In the genomic region with DNA sequence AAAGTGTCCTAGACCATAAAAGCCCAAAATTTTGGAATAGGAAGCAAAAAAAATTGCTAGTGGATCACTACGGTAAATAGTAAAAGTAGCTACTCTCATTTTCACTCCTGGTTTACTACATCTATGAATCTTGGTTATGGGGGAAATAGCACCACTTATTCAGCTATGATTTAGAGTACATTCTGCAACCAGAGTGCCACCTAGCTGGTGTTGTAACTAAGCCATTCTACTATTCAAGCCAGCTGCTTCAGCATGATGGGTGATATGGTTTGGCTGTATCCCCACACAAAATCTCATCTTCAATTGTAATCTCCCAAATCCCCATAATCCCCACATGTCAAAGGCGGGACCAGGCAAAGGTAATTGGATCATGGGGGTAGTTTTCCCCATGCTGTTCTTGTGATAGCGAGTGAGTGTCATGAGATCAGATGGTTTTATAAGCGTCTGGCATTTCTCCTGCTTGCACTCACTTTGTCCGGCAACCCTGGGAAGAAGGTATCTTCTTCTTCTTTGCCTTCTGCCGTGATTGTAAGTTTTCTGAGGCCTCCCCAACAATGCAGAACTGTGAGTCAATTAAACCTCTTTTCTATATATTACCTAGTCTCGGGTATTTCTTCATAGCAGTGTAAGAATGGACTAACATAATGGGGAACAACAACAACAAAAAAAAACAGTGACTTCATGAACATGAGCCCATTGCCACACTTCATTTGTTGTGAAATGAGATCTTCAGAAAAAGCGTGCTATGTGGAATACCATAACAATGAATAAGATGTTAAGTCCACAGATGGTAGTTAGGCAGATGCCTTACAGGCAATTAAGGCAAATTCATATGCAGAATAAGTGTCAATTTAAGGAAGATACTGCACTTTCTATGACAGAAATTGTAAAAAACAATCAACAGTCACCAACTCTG, we compare ENCODE assay signal across 15 cellular contexts.
DNase-seq lines count a peak whose midpoint lies in the region; ATAC-seq, FAIRE-seq and TF ChIP-seq lines count a peak whose summit lies in the region.
"Had no signal": no experiment of that assay in that cellular context is flagged by ENCODE, and none has a peak within 500 bp of the region (broad histone marks: within the 10 kb centered on the region; RNA-seq: fewer than 3 reads in every experiment).

No MANE protein-coding gene starts in this region.

- FAIRE-seq in HTR-8/SVneo (lab: Jason Lieb, UNC), result no peak
- FAIRE-seq: GM12892 had no signal

- no peak for TF ChIP-seq POLR2A in uterus (IDR thresholded peaks at IDR 0.05)

- H3K9me3 Mint-ChIP-seq in WTC11, result 0 out of 2 replicates have a peak, but pooled peaks cover 5% of the 10 kb centered on the region

- H3K4me1 Mint-ChIP-seq in WTC11, result peaks cover 10% of the 10 kb centered on the region
- H3K4me1 Mint-ChIP-seq: activated naive CD8-positive, alpha-beta T cell treated with anti-CD3 and anti-CD28 coated beads, Interleukin-2, amount 10 ng/mL, durations not matched to agents 7 days and 5 days had no signal

- intact Hi-C loops in uterus (cut with DNase I; ENCODE audit: low total_unique reads), result no loop called here

- CTCF ChIA-PET in WTC11 (lab: Charles Lee), result no interaction called here

- peak; percentile 4 for DNase-seq in EH (ENCODE audit: low read depth)
- DNase-seq in HTR-8/SVneo (ENCODE audit: insufficient read length, low spot score), result peak; percentile 1
- no peak for DNase-seq in WTC11 (ENCODE audit: low spot score)
- peak; percentile 13 for DNase-seq in iPS-NIHi7 (ENCODE audit: extremely low spot score)
- DNase-seq in activated T-cell treated with anti-CD3 and anti-CD28 coated beads for 4 hours, result no peak
- no peak for DNase-seq in uterus
- DNase-seq: activated naive CD8-positive, alpha-beta T cell treated with anti-CD3 and anti-CD28 coated beads, Interleukin-2, amount 10 ng/mL, durations not matched to agents 7 days and 5 days; Caco-2; effector CD4-positive, alpha-beta T cell; mucosa of descending colon; NK-92 treated with Interleukin-12 subunit alpha and Interleukin-12 subunit beta, amount 100 ng/mL, for 24 hours; substantia nigra had no signal

- H3K4me3 ChIP-seq in uterus, result no peak overlapping the region
- H3K4me3 ChIP-seq: mucosa of descending colon had no signal

- H3K27me3 Mint-ChIP-seq in WTC11 (ENCODE audit: low read depth), result no peaks in the 10 kb centered on the region
- H3K27me3 Mint-ChIP-seq: activated naive CD8-positive, alpha-beta T cell treated with anti-CD3 and anti-CD28 coated beads, Interleukin-2, amount 10 ng/mL, durations not matched to agents 7 days and 5 days had no signal

- no peak for TF ChIP-seq CTCF in WTC11 (IDR thresholded peaks at IDR 0.05)
- TF ChIP-seq CTCF in uterus (IDR thresholded peaks at IDR 0.05), result no peak

- ATAC-seq in WTC11 (0 out of 2 replicates have a peak, but pooled peaks have one; percentile 28), GM18858 (IDR thresholded peaks at IDR 0.05; ENCODE audit: unreplicated experiment) (no peak), GM18861 (IDR thresholded peaks at IDR 0.05; ENCODE audit: unreplicated experiment) (no peak)
- ATAC-seq: mucosa of descending colon had no signal

- H3K27ac ChIP-seq in uterus, result no peak overlapping the region

- POLR2A ChIA-PET in WTC11 (lab: Charles Lee), result no interaction called here

- no peaks in the 10 kb centered on the region for H3K9me3 ChIP-seq in uterus
- H3K9me3 ChIP-seq: Caco-2, mucosa of descending colon had no signal

- H3K36me3 Mint-ChIP-seq in WTC11, result no peaks in the 10 kb centered on the region
- H3K36me3 Mint-ChIP-seq: activated naive CD8-positive, alpha-beta T cell treated with anti-CD3 and anti-CD28 coated beads, Interleukin-2, amount 10 ng/mL, durations not matched to agents 7 days and 5 days had no signal

- H3K27me3 ChIP-seq in uterus, result no peaks in the 10 kb centered on the region

- H3K4me3 Mint-ChIP-seq in WTC11, result no peak overlapping the region
- H3K4me3 Mint-ChIP-seq: activated naive CD8-positive, alpha-beta T cell treated with anti-CD3 and anti-CD28 coated beads, Interleukin-2, amount 10 ng/mL, durations not matched to agents 7 days and 5 days had no signal

- no peak overlapping the region; the same call in 1 of the 2 replicates for H3K27ac Mint-ChIP-seq in WTC11
- H3K27ac Mint-ChIP-seq: activated naive CD8-positive, alpha-beta T cell treated with anti-CD3 and anti-CD28 coated beads, Interleukin-2, amount 10 ng/mL, durations not matched to agents 7 days and 5 days had no signal

- H3K36me3 ChIP-seq in uterus, result no peaks in the 10 kb centered on the region

- H3K4me1 ChIP-seq in uterus, result no peaks in the 10 kb centered on the region
- H3K4me1 ChIP-seq: Caco-2 had no signal

TF ChIP-seq in WTC11, 78 proteins besides CTCF, POLR2A, EP300 and RAD21 (continues in another document):
- TF ChIP-seq, protein P1, sequence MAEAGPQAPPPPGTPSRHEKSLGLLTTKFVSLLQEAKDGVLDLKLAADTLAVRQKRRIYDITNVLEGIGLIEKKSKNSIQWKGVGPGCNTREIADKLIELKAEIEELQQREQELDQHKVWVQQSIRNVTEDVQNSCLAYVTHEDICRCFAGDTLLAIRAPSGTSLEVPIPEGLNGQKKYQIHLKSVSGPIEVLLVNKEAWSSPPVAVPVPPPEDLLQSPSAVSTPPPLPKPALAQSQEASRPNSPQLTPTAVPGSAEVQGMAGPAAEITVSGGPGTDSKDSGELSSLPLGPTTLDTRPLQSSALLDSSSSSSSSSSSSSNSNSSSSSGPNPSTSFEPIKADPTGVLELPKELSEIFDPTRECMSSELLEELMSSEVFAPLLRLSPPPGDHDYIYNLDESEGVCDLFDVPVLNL (CRISPR knock-in tag; IDR thresholded peaks at IDR 0.05; ENCODE audit: borderline replicate concordance, low read depth), result no peak
- TF ChIP-seq, protein P2, sequence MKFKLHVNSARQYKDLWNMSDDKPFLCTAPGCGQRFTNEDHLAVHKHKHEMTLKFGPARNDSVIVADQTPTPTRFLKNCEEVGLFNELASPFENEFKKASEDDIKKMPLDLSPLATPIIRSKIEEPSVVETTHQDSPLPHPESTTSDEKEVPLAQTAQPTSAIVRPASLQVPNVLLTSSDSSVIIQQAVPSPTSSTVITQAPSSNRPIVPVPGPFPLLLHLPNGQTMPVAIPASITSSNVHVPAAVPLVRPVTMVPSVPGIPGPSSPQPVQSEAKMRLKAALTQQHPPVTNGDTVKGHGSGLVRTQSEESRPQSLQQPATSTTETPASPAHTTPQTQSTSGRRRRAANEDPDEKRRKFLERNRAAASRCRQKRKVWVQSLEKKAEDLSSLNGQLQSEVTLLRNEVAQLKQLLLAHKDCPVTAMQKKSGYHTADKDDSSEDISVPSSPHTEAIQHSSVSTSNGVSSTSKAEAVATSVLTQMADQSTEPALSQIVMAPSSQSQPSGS (CRISPR knock-in tag; IDR thresholded peaks at IDR 0.05; ENCODE audit: borderline replicate concordance, low read depth), result no peak
- TF ChIP-seq MYBL2 (CRISPR knock-in tag; IDR thresholded peaks at IDR 0.05), result no peak
- TF ChIP-seq, protein P3, sequence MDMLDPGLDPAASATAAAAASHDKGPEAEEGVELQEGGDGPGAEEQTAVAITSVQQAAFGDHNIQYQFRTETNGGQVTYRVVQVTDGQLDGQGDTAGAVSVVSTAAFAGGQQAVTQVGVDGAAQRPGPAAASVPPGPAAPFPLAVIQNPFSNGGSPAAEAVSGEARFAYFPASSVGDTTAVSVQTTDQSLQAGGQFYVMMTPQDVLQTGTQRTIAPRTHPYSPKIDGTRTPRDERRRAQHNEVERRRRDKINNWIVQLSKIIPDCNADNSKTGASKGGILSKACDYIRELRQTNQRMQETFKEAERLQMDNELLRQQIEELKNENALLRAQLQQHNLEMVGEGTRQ (CRISPR knock-in tag; IDR thresholded peaks at IDR 0.05), result no peak
- TF ChIP-seq SMAD4 (CRISPR knock-in tag; IDR thresholded peaks at IDR 0.05), result no peak
- TF ChIP-seq CREM (CRISPR knock-in tag; IDR thresholded peaks at IDR 0.05), result no peak
- TF ChIP-seq, protein P4, sequence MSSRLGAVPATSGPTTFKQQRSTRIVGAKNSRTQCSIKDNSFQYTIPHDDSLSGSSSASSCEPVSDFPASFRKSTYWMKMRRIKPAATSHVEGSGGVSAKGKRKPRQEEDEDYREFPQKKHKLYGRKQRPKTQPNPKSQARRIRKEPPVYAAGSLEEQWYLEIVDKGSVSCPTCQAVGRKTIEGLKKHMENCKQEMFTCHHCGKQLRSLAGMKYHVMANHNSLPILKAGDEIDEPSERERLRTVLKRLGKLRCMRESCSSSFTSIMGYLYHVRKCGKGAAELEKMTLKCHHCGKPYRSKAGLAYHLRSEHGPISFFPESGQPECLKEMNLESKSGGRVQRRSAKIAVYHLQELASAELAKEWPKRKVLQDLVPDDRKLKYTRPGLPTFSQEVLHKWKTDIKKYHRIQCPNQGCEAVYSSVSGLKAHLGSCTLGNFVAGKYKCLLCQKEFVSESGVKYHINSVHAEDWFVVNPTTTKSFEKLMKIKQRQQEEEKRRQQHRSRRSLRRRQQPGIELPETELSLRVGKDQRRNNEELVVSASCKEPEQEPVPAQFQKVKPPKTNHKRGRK (CRISPR knock-in tag; IDR thresholded peaks at IDR 0.05; ENCODE audit: borderline replicate concordance), result no peak
- TF ChIP-seq, protein P5, sequence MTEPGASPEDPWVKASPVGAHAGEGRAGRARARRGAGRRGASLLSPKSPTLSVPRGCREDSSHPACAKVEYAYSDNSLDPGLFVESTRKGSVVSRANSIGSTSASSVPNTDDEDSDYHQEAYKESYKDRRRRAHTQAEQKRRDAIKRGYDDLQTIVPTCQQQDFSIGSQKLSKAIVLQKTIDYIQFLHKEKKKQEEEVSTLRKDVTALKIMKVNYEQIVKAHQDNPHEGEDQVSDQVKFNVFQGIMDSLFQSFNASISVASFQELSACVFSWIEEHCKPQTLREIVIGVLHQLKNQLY (CRISPR knock-in tag; IDR thresholded peaks at IDR 0.05), result no peak
- no peak for TF ChIP-seq ZNF671 (CRISPR knock-in tag; IDR thresholded peaks at IDR 0.05)
- TF ChIP-seq, protein P6, sequence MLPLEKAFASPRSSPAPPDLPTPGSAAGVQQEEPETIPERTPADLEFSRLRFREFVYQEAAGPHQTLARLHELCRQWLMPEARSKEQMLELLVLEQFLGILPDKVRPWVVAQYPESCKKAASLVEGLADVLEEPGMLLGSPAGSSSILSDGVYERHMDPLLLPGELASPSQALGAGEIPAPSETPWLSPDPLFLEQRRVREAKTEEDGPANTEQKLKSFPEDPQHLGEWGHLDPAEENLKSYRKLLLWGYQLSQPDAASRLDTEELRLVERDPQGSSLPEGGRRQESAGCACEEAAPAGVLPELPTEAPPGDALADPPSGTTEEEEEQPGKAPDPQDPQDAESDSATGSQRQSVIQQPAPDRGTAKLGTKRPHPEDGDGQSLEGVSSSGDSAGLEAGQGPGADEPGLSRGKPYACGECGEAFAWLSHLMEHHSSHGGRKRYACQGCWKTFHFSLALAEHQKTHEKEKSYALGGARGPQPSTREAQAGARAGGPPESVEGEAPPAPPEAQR (CRISPR knock-in tag; IDR thresholded peaks at IDR 0.05), result no peak
- no peak for TF ChIP-seq ZNF219 (CRISPR knock-in tag; IDR thresholded peaks at IDR 0.05; ENCODE audit: borderline replicate concordance)

Comparison
In these comparisons a context has a peak if more than half of its experiments do, and no peak if none do; other contexts are left out.
1. DNase-seq: peak in EH (single experiment), HTR-8/SVneo (single experiment) and iPS-NIHi7 (single experiment); none in WTC11 (single experiment), activated T-cell treated with anti-CD3 and anti-CD28 coated beads for 4 hours (single experiment) and uterus (0 of 2).